In the genomic region with DNA sequence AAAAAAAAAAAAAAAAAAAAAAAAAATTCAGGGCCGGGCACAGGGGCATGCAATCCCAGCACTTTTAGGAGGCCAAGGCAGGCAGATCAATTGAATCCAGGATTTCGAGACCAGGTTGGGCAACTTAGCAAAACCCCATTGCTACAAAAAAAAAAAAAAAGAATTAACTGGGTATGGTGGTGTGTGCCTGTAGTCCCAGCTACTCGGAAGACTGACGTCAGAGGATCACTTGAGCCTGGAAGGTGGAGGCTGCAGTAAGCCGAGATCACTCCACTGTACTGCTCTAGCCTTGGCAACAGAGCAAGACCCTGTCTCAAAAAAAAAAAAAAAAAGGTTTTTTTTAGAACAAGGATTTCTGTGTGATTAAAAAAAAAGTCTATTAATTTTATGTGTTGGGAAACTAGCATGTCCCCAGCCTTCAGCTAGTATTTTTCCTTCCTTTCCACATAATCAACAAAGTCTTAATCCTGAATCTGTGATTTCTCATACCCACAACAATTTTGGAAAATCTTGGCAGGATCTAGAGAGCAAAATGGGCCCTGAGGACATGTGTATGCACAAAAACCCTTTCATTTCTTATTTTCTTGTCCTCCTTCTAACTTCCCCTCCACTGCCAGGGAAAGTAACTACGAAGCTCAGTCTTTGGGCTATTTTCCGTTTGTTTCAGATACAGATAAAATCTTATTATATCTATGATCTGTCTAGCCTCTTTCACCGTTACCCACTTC, we compare ENCODE assay signal across 18 cellular contexts. TPM values are rescaled to one million over a fixed set of nuclear protein-coding genes. Genes with fewer than 3 reads are reported as not detected.
A peak's percentile ranks its signal among the peaks of the same experiment; 100 is the strongest.
DNase-seq lines count a peak whose midpoint lies in the region; ATAC-seq and TF ChIP-seq lines count a peak whose summit lies in the region.
"Had no signal": no experiment of that assay in that cellular context is flagged by ENCODE, and none has a peak within 500 bp of the region (broad histone marks: within the 10 kb centered on the region; RNA-seq: fewer than 3 reads in every experiment).

No MANE protein-coding gene starts in this region.

- intact Hi-C loops in left cardiac atrium (cut with DNase I), result no loop called here
- intact Hi-C loops in psoas muscle (cut with DNase I), result no loop called here
- intact Hi-C loops in uterus (cut with DNase I; ENCODE audit: low total_unique reads), result no loop called here

- 72 to 88% (median 74%) methylated on average over 8 of the region's 8 CpGs for WGBS in psoas muscle, 3 donors

- peaks cover 0 to 7% of the 10 kb centered on the region in 2 donors for H3K36me3 ChIP-seq in psoas muscle (ENCODE audit: insufficient read depth in 1 of 2, low read depth in 1 of 2)
- H3K36me3 ChIP-seq in uterus, result no peaks in the 10 kb centered on the region
- H3K36me3 ChIP-seq: neural progenitor cell had no signal

- no peaks in the 10 kb centered on the region for H3K9me3 ChIP-seq in psoas muscle
- H3K9me3 ChIP-seq in uterus, result no peaks in the 10 kb centered on the region
- H3K9me3 ChIP-seq: tibial artery had no signal

- H3K27me3 ChIP-seq in psoas muscle (ENCODE audit: insufficient read depth in 3 of 3, low read length in 2 of 3) (no peaks in the 10 kb centered on the region), uterus (no peaks in the 10 kb centered on the region)
- H3K27me3 ChIP-seq: neural progenitor cell, tibial artery had no signal

- H3K27ac Mint-ChIP-seq in brain, result peak overlapping the region in 3 of 5 experiments; percentile 0 to 92 (median 87)
- H3K27ac Mint-ChIP-seq: activated CD4-positive, alpha-beta T cell treated with anti-CD3 and anti-CD28 coated beads, Interleukin-2, amount 10 ng/mL, durations not matched to agents 24 days and 14 days; GM23338; neural progenitor cell had no signal

- H3K4me1 ChIP-seq in psoas muscle (peaks cover 9% of the 10 kb centered on the region), uterus (peaks cover 0 to 4% of the 10 kb centered on the region in 2 donors)
- H3K4me1 ChIP-seq: neural progenitor cell had no signal

- TF ChIP-seq POLR2A in uterus (IDR thresholded peaks at IDR 0.05), result no peak

- H3K4me3 ChIP-seq in psoas muscle (no peak overlapping the region), uterus (no peak overlapping the region)
- H3K4me3 ChIP-seq: GM23338, neural progenitor cell, tibial artery had no signal

- H3K27ac ChIP-seq in psoas muscle, result peak overlapping the region; percentile 19
- peak overlapping the region; percentile 63 to 78 for H3K27ac ChIP-seq in uterus
- H3K27ac ChIP-seq: neural progenitor cell had no signal

- no peaks in the 10 kb centered on the region for H3K27me3 Mint-ChIP-seq in brain
- H3K27me3 Mint-ChIP-seq: activated CD4-positive, alpha-beta T cell treated with anti-CD3 and anti-CD28 coated beads, Interleukin-2, amount 10 ng/mL, durations not matched to agents 24 days and 14 days had no signal

- no peak for DNase-seq in left cardiac atrium
- DNase-seq in psoas muscle, result no peak
- peak; percentile 30 to 39 for DNase-seq in uterus
- DNase-seq: activated CD4-positive, alpha-beta T cell treated with anti-CD3 and anti-CD28 coated beads, Interleukin-2, amount 10 ng/mL, durations not matched to agents 24 days and 14 days; activated gamma-delta T cell treated with Interleukin-2 at 50 U/mL for 16 hours; anterior cingulate cortex; Kasumi-1; kidney; NCI-H1105 treated with DMSO at 0.1 percent for 48 hours; NCI-H2081 treated with DMSO at 0.1 percent for 48 hours; RPMI8226; tibial artery had no signal

- no peak for TF ChIP-seq CTCF in brain (conservative IDR thresholded peaks at IDR 0.05)
- TF ChIP-seq CTCF in psoas muscle (IDR thresholded peaks at IDR 0.05), result no peak
- no peak for TF ChIP-seq CTCF in uterus (IDR thresholded peaks at IDR 0.05)

- peak; percentile 68 to 71 for ATAC-seq in left cardiac atrium
- ATAC-seq in psoas muscle, result no peak
- no peak for ATAC-seq in GM19395 (IDR thresholded peaks at IDR 0.05; ENCODE audit: unreplicated experiment)
- ATAC-seq in GM19351 (IDR thresholded peaks at IDR 0.05; ENCODE audit: unreplicated experiment), result no peak
- no peak for ATAC-seq in GM21737 (IDR thresholded peaks at IDR 0.05; ENCODE audit: unreplicated experiment)
- ATAC-seq: GM23338 had no signal

- peak overlapping the region in 2 of 5 experiments; percentile 30 to 67 for H3K4me3 Mint-ChIP-seq in brain
- H3K4me3 Mint-ChIP-seq: activated CD4-positive, alpha-beta T cell treated with anti-CD3 and anti-CD28 coated beads, Interleukin-2, amount 10 ng/mL, durations not matched to agents 24 days and 14 days; GM23338; neural progenitor cell had no signal

- no peaks in the 10 kb centered on the region for H3K9me3 Mint-ChIP-seq in brain
- H3K9me3 Mint-ChIP-seq: activated CD4-positive, alpha-beta T cell treated with anti-CD3 and anti-CD28 coated beads, Interleukin-2, amount 10 ng/mL, durations not matched to agents 24 days and 14 days; GM23338; neural progenitor cell had no signal

- H3K36me3 Mint-ChIP-seq in brain, result no peaks in the 10 kb centered on the region

- H3K4me1 Mint-ChIP-seq in brain, result peaks cover 8% of the 10 kb centered on the region
- H3K4me1 Mint-ChIP-seq: GM23338, neural progenitor cell had no signal

RNA-seq across cellular contexts. Expression of a gene that starts 5.7 kb away (rescaled TPM):
- polyA plus RNA-seq in brain (ENCODE audit: insufficient read depth, low read depth, low replicate concordance), result 20.0 TPM
- 10 to 100 TPM; 14.9 to 20.1 TPM for total RNA-seq in left cardiac atrium
- 10 to 100 TPM; 10.8 to 23.5 (median 18.5) TPM for total RNA-seq in psoas muscle
- polyA plus RNA-seq in psoas muscle, result 10 to 100 TPM in 1 of 3 donors, 1 to 10 TPM in 2; 5.1 to 10.8 (median 5.3) TPM
- 10 to 100 TPM; 22.6 to 55.3 (median 41.4) TPM for total RNA-seq in uterus

RNA-seq across cellular contexts. Expression of a gene that starts 17.5 kb away (rescaled TPM):
- polyA plus RNA-seq in brain (ENCODE audit: insufficient read depth, low read depth, low replicate concordance) (1.9 TPM), psoas muscle (1 to 10 TPM; 3.4 to 8.6 (median 3.8) TPM)
- total RNA-seq in left cardiac atrium (1 to 10 TPM; 2.9 to 3.9 TPM), psoas muscle (1 to 10 TPM; 2.0 to 4.4 (median 2.8) TPM), uterus (1 to 10 TPM in 3 of 4 donors, under 1 TPM in 1; 0.77 to 5.0 (median 2.8) TPM)

RNA-seq across cellular contexts. Expression of a gene that starts 17.8 kb away (rescaled TPM):
- polyA plus RNA-seq in brain (ENCODE audit: insufficient read depth, low read depth, low replicate concordance) (82.0 TPM), psoas muscle (10 to 100 TPM; 16.8 to 50.5 (median 20.5) TPM)
- total RNA-seq in left cardiac atrium (10 to 100 TPM; 51.4 to 52.1 TPM), psoas muscle (10 to 100 TPM; 27.0 to 50.7 (median 35.8) TPM), uterus (100 to 1,000 TPM in 1 of 4 donors, 10 to 100 TPM in 3; 51.8 to 102 (median 68.3) TPM)

Comparison
In these comparisons a context has a peak if more than half of its experiments do, and no peak if none do; other contexts are left out.
1. ATAC-seq: peak in left cardiac atrium (2 of 2); none in psoas muscle (0 of 4), GM19395 (single experiment), GM19351 (single experiment) and GM21737 (single experiment).
2. DNase-seq: peak in uterus (2 of 2); none in left cardiac atrium (single experiment) and psoas muscle (0 of 2).